Comparison of ENCODE assay signal across 36 cellular contexts in the genomic region with DNA sequence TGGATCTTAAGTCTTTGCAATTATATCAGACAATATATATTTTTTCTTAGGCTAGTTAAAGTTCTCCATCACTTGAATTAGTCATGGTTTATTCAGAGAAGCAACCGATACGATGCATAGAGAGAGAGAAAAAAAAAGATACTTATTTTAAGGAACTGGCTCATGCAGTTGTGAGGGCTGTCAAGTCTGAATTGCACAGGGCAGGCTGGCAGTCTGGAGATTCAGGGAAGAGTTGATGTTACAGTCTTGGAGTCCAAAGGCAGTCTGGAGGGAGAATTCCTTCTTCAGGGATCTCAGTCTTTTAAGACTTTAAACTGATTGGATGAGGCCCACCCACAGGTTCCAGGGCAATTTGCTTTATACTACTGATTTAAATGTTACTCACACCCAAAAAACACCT.
"Had no signal": no experiment of that assay in that cellular context is flagged by ENCODE, and none has a peak within 500 bp of the region (broad histone marks: within the 10 kb centered on the region; RNA-seq: fewer than 3 reads in every experiment).

No MANE protein-coding gene starts in this region.

- DNase-seq: Karpas-422, Kasumi-1, KG1, MG63, MM.1S, NCI-H1048, NCI-H1092, NCI-H1092 treated with DMSO at 0.1 percent for 48 hours, NCI-H1105, NCI-H1105 treated with DMSO at 0.1 percent for 48 hours, NCI-H1417, NCI-H1417 treated with DMSO at 0.1 percent for 48 hours, NCI-H1436, NCI-H1436 treated with DMSO at 0.1 percent for 48 hours, NCI-H146, NCI-H1694, NCI-H1694 treated with DMSO at 0.1 percent for 48 hours, NCI-H187, NCI-H187 treated with DMSO at 0.1 percent for 48 hours, NCI-H1930, NCI-H2029, NCI-H2029 treated with DMSO at 0.1 percent for 48 hours, NCI-H2081, NCI-H2081 treated with DMSO at 0.1 percent for 48 hours, NCI-H2107, NCI-H2171, NCI-H2171 treated with DMSO at 0.1 percent for 48 hours, NCI-H2227 treated with DMSO at 0.1 percent for 48 hours, NCI-H226, NCI-H345, NCI-H446, NCI-H446 treated with DMSO at 0.1 percent for 48 hours, NCI-H510A, NCI-H510A treated with DMSO at 0.1 percent for 48 hours, NCI-H524, NCI-H524 treated with DMSO at 0.1 percent for 48 hours had no signal
